ENCODE assay signal across 15 cellular contexts in genomic region chr6:134819236-134819635, GRCh38.
DNase-seq lines count a peak whose midpoint lies in the region; ATAC-seq and TF ChIP-seq lines count a peak whose summit lies in the region.
"Had no signal": no experiment of that assay in that cellular context is flagged by ENCODE, and none has a peak within 500 bp of the region (broad histone marks: within the 10 kb centered on the region; RNA-seq: fewer than 3 reads in every experiment).

No MANE protein-coding gene starts in this region.

- ATAC-seq in omental fat pad (ENCODE audit: low FRiP score) = peak; percentile 16
- no peak for ATAC-seq in GM19035 (IDR thresholded peaks at IDR 0.05; ENCODE audit: unreplicated experiment)
- ATAC-seq: GM12878, GM23338 had no signal

- H3K27me3 ChIP-seq in GM23248 (replicated peaks; ENCODE audit: insufficient read depth) (no peaks in the 10 kb centered on the region), adipocyte (replicated peaks; ENCODE audit: control insufficient read depth, insufficient read depth, low read length) (no peaks in the 10 kb centered on the region), skeletal muscle satellite cell (ENCODE audit: control insufficient read depth, insufficient read depth, low read length) (no peaks in the 10 kb centered on the region)
- H3K27me3 ChIP-seq: BE2C had no signal

- H3K79me2 ChIP-seq in GM23248 (ENCODE audit: insufficient read depth) = no peaks in the 10 kb centered on the region

- H2AFZ ChIP-seq in GM23248 = no peak overlapping the region
- H2AFZ ChIP-seq: GM23338 had no signal

- H3K4me1 ChIP-seq in GM23248 (ENCODE audit: insufficient read depth) (peaks cover 21% of the 10 kb centered on the region), adipocyte (ENCODE audit: control insufficient read depth, insufficient read depth, low read length) (peaks cover 7% of the 10 kb centered on the region), skeletal muscle satellite cell (ENCODE audit: control insufficient read depth, insufficient read depth, low read length) (peaks cover 49% of the 10 kb centered on the region)

- H3K9me3 ChIP-seq in GM23248 (ENCODE audit: low read depth) = no peaks in the 10 kb centered on the region
- no peaks in the 10 kb centered on the region for H3K9me3 ChIP-seq in adipocyte (ENCODE audit: control insufficient read depth, low read length)
- no peaks in the 10 kb centered on the region for H3K9me3 ChIP-seq in skeletal muscle satellite cell (replicated peaks; ENCODE audit: low read length)
- H3K9me3 ChIP-seq: BE2C had no signal

- DNase-seq in GM23248 = peak; percentile 39
- peak; percentile 18 for DNase-seq in adipocyte (ENCODE audit: low read depth)
- DNase-seq in omental fat pad (ENCODE audit: low spot score) = no peak
- no peak for DNase-seq in NCI-H345 treated with DMSO at 0.1 percent for 48 hours (lab: John Stamatoyannopoulos, UW; ENCODE audit: unreplicated experiment)
- DNase-seq in NCI-H446 treated with DMSO at 0.1 percent for 48 hours (lab: John Stamatoyannopoulos, UW) = no peak
- DNase-seq: ACHN; BE2C; CD4-positive, alpha-beta memory T cell; DMS79; H7 had no signal

- H3K9me2 ChIP-seq in GM23248 (ENCODE audit: insufficient read depth) = no peaks in the 10 kb centered on the region

- H3K4me3 ChIP-seq in GM23248 (no peak overlapping the region), adipocyte (ENCODE audit: low read length) (no peak overlapping the region), skeletal muscle satellite cell (ENCODE audit: low read length) (no peak overlapping the region)
- H3K4me3 ChIP-seq: GM12878, GM23338 had no signal

- no peak for TF ChIP-seq CTCF in omental fat pad (IDR thresholded peaks at IDR 0.05)

- no peak overlapping the region for H3K4me2 ChIP-seq in GM23248 (ENCODE audit: unreplicated experiment)
- H3K4me2 ChIP-seq in skeletal muscle satellite cell (ENCODE audit: low read length) = no peak overlapping the region
- H3K4me2 ChIP-seq: GM23338 had no signal

- 56 to 59% methylated on average over 2 of the region's 2 CpGs for WGBS in GM23248 (ENCODE audit: low coverage in 1 of 2, low lambda C conversion rate in 2 of 2, missing lambda C conversion rate in 2 of 2), 2 experiments

- in situ Hi-C loops in GM23248 (cut with MboI) = loop anchor here (25.0 kb wide), 2 partner anchors 132 to 382 kb away; no protein-coding TSS in a partner anchor

- no peak overlapping the region for H3K9ac ChIP-seq in GM23248
- no peak overlapping the region for H3K9ac ChIP-seq in adipocyte (ENCODE audit: low read length)
- peak overlapping the region; percentile 5 for H3K9ac ChIP-seq in skeletal muscle satellite cell (ENCODE audit: low read depth, low read length)

- H3F3A ChIP-seq in GM23248 (ENCODE audit: insufficient read depth) = peaks cover 12% of the 10 kb centered on the region; the same call in 1 of the 2 replicates

- H4K20me1 ChIP-seq in GM23248 (ENCODE audit: insufficient read depth) = no peaks in the 10 kb centered on the region

- H3K27ac ChIP-seq in GM23248 = no peak overlapping the region
- H3K27ac ChIP-seq: C4-2B had no signal

- H3K36me3 ChIP-seq in GM23248 (ENCODE audit: low read depth) (no peaks in the 10 kb centered on the region), adipocyte (ENCODE audit: control insufficient read depth, insufficient read depth, low read length, severe bottlenecking) (no peaks in the 10 kb centered on the region), skeletal muscle satellite cell (ENCODE audit: insufficient read depth, low read length) (no peaks in the 10 kb centered on the region)
- H3K36me3 ChIP-seq: BE2C had no signal

Comparison
In these comparisons a context has a peak if more than half of its experiments do, and no peak if none do; other contexts are left out.
1. DNase-seq: peak in GM23248 (single experiment) and adipocyte (single experiment); none in omental fat pad (single experiment), NCI-H345 treated with DMSO at 0.1 percent for 48 hours (single experiment) and NCI-H446 treated with DMSO at 0.1 percent for 48 hours (single experiment).